In genomic region chr21:34565238-34565637, GRCh38 we compare ENCODE assay signal across 21 cellular contexts. TPM values are rescaled to one million over a fixed set of nuclear protein-coding genes. Genes with fewer than 3 reads are reported as not detected.
DNase-seq lines count a peak whose midpoint lies in the region; ATAC-seq and TF ChIP-seq lines count a peak whose summit lies in the region.
"Had no signal": no experiment of that assay in that cellular context is flagged by ENCODE, and none has a peak within 500 bp of the region (broad histone marks: within the 10 kb centered on the region; RNA-seq: fewer than 3 reads in every experiment).

No MANE protein-coding gene starts in this region.

- no peak for TF ChIP-seq POLR2A in gastroesophageal sphincter (IDR thresholded peaks at IDR 0.05)

- DNase-seq in left ventricle myocardium inferior (no peak), kidney glomerular epithelial cell (lab: John Stamatoyannopoulos, UW) (no peak), GM10266 (ENCODE audit: extremely low spot score) (no peak), aorta (no peak)
- DNase-seq: CD4-positive, alpha-beta T cell; NCI-H1092; NCI-H1417 treated with DMSO at 0.1 percent for 48 hours; NCI-H1694 treated with DMSO at 0.1 percent for 48 hours; NCI-H2081; NCI-H2227 treated with DMSO at 0.1 percent for 48 hours; NCI-H69; RPMI8226; SHP77 treated with DMSO at 0.1 percent for 48 hours had no signal

- intact Hi-C loops in left ventricle myocardium inferior (cut with micrococcal nuclease) (no loop called here), aorta (cut with DNase I) (no loop called here)

- WGBS in gastroesophageal sphincter (ENCODE audit: low coverage in 1 of 2), 2 donors = 33 to 65% methylated on average over 1 to 4 of the region's 4 CpGs
- WGBS in aorta, 2 donors = 98 to 99% methylated on average over 4 of the region's 4 CpGs

- H3K4me3 ChIP-seq in HEK293 (ENCODE audit: low read depth, low read length) (no peak overlapping the region), gastroesophageal sphincter (no peak overlapping the region), left ventricle myocardium inferior (no peak overlapping the region), stomach smooth muscle (ENCODE audit: low read length in 2 of 2) (no peak overlapping the region), aorta (ENCODE audit: low read length in 2 of 2) (no peak overlapping the region)
- H3K4me3 ChIP-seq: BLaER1 treated with 17β-estradiol and CSF1 and Interleukin-3, amounts not matched to agents 10 nM and 100 nM; GM23338; HAP-1 had no signal

- no peak for TF ChIP-seq EP300 in gastroesophageal sphincter (IDR thresholded peaks at IDR 0.05)

- no peak overlapping the region for H3K9ac ChIP-seq in stomach smooth muscle (ENCODE audit: low read length in 2 of 2)
- H3K9ac ChIP-seq: BLaER1 treated with 17β-estradiol and CSF1 and Interleukin-3, amounts not matched to agents 10 nM and 100 nM had no signal

- H3K27me3 ChIP-seq in gastroesophageal sphincter = no peaks in the 10 kb centered on the region
- no peaks in the 10 kb centered on the region for H3K27me3 ChIP-seq in left ventricle myocardium inferior (ENCODE audit: low read depth)
- H3K27me3 ChIP-seq in stomach smooth muscle (ENCODE audit: control insufficient read depth in 1 of 2, insufficient read depth in 2 of 2, low read length in 2 of 2) = no peaks in the 10 kb centered on the region
- no peaks in the 10 kb centered on the region for H3K27me3 ChIP-seq in aorta (ENCODE audit: control insufficient read depth in 1 of 2, insufficient read depth in 2 of 2, low read length in 1 of 2)
- H3K27me3 ChIP-seq: BLaER1 treated with 17β-estradiol and CSF1 and Interleukin-3, amounts not matched to agents 10 nM and 100 nM had no signal

- H3K36me3 ChIP-seq in HEK293 (ENCODE audit: control insufficient read depth in 2 of 2, insufficient read depth in 1 of 2, low read length in 2 of 2) (no peaks in the 10 kb centered on the region), gastroesophageal sphincter (no peaks in the 10 kb centered on the region), left ventricle myocardium inferior (no peaks in the 10 kb centered on the region), stomach smooth muscle (ENCODE audit: control insufficient read depth in 2 of 2, insufficient read depth in 2 of 2, low read length in 2 of 2) (peaks cover 0 to 2% of the 10 kb centered on the region in 2 donors), aorta (ENCODE audit: control insufficient read depth in 1 of 2, insufficient read depth in 2 of 2, low read length in 1 of 2) (no peaks in the 10 kb centered on the region)
- H3K36me3 ChIP-seq: HAP-1 had no signal

- H3K27ac ChIP-seq in HEK293 (ENCODE audit: extremely low read depth, low read depth, low read length) (no peak overlapping the region), gastroesophageal sphincter (peak overlapping the region in 3 of 4 donors; percentile 40 to 63 (median 61)), left ventricle myocardium inferior (replicated peaks) (peak overlapping the region; percentile 82), stomach smooth muscle (ENCODE audit: low read length) (peak overlapping the region; percentile 18), aorta (ENCODE audit: low read depth in 1 of 2, low read length in 2 of 2) (no peak overlapping the region)
- H3K27ac ChIP-seq: BLaER1 treated with 17β-estradiol and CSF1 and Interleukin-3, amounts not matched to agents 10 nM and 100 nM; HL-60 had no signal

- H3K4me1 ChIP-seq in HEK293 (ENCODE audit: control insufficient read depth, insufficient read depth, low read length) (no peaks in the 10 kb centered on the region), gastroesophageal sphincter (peaks cover 0 to 40% (median 0%) of the 10 kb centered on the region in 3 donors), left ventricle myocardium inferior (peaks cover 37% of the 10 kb centered on the region), stomach smooth muscle (ENCODE audit: control insufficient read depth, insufficient read depth, low read length) (peaks cover 7% of the 10 kb centered on the region), aorta (ENCODE audit: control insufficient read depth in 1 of 2, insufficient read depth in 2 of 2, low read length in 2 of 2) (no peaks in the 10 kb centered on the region)
- H3K4me1 ChIP-seq: HAP-1 had no signal

- POLR2A ChIA-PET in HEK293 (lab: Yijun Ruan, JAX) = no interaction called here

- CTCF ChIA-PET in HEK293 (lab: Yijun Ruan, JAX) = interaction anchor here (1.0 kb wide), 1 partner anchor 17 kb away, joined by 3 read pairs; no protein-coding TSS in a partner anchor

- ATAC-seq in gastroesophageal sphincter = no peak
- no peak for ATAC-seq in aorta (ENCODE audit: low FRiP score)
- ATAC-seq: GM23338 had no signal

- H3K9me3 ChIP-seq in HEK293 (ENCODE audit: control insufficient read depth, insufficient read depth, low read depth, low read length) (no peaks in the 10 kb centered on the region), gastroesophageal sphincter (no peaks in the 10 kb centered on the region), left ventricle myocardium inferior (replicated peaks) (no peaks in the 10 kb centered on the region), stomach smooth muscle (ENCODE audit: control insufficient read depth in 2 of 2, low read length in 2 of 2) (no peaks in the 10 kb centered on the region), aorta (ENCODE audit: control insufficient read depth, low read length) (no peaks in the 10 kb centered on the region)
- H3K9me3 ChIP-seq: HAP-1 had no signal

- TF ChIP-seq CTCF in HEK293 (tag by site-specific recombination; IDR thresholded peaks at IDR 0.05) = no peak
- no peak for TF ChIP-seq CTCF in gastroesophageal sphincter (IDR thresholded peaks at IDR 0.05)
- no peak for TF ChIP-seq CTCF in left ventricle myocardium inferior (IDR thresholded peaks at IDR 0.05; ENCODE audit: borderline replicate concordance)
- no peak for TF ChIP-seq CTCF in GM10266 (IDR thresholded peaks at IDR 0.05; ENCODE audit: control insufficient read depth, insufficient read depth, low read depth, missing control alignments)

TF ChIP-seq in HEK293, 187 proteins besides CTCF, POLR2A, EP300 and RAD21:
- TF ChIP-seq SCRT2 (tag by site-specific recombination; IDR thresholded peaks at IDR 0.05) (peak; percentile 55; the same call in 1 of the 2 replicates), ZNF677 (tag by site-specific recombination; IDR thresholded peaks at IDR 0.05) (no peak), ZNF449 (tag by site-specific recombination; IDR thresholded peaks at IDR 0.05) (no peak)

RNA-seq across cellular contexts. Expression of gene RCAN1, which starts 49.7 kb away (rescaled TPM):
- total RNA-seq in gastroesophageal sphincter (10 to 100 TPM; 32.1 to 58.6 (median 42.2) TPM), left ventricle myocardium inferior (75.3 TPM), aorta (10 to 100 TPM; 52.3 to 99.9 TPM)
- polyA plus RNA-seq in aorta = 10 to 100 TPM; 24.4 to 28.7 TPM

RNA-seq across cellular contexts. Expression of gene KCNE1, which starts 53.2 kb away (rescaled TPM):
- 1 to 10 TPM in 3 of 4 donors, under 1 TPM in 1; 0.64 to 6.4 (median 3.0) TPM for total RNA-seq in gastroesophageal sphincter
- total RNA-seq in left ventricle myocardium inferior = 4.8 TPM
- 1 to 10 TPM; 2.3 to 7.2 TPM for total RNA-seq in aorta
- 1 to 10 TPM in 1 of 2 donors, under 1 TPM in 1; 0.28 to 2.6 TPM for polyA plus RNA-seq in aorta
- total RNA-seq: CD4-positive, alpha-beta T cell; NCI-H460 had no signal
- polyA plus RNA-seq: GM23338 had no signal

Comparison
In these comparisons a context has a peak if more than half of its experiments do, and no peak if none do; other contexts are left out.
1. H3K27ac ChIP-seq: peak in gastroesophageal sphincter (3 of 4), left ventricle myocardium inferior (single experiment) and stomach smooth muscle (single experiment); none in HEK293 (single experiment) and aorta (0 of 2).